Comparison of ENCODE assay signal across 8 cellular contexts in genomic region chr6:24666097-24666615, GRCh38. TPM values are rescaled to one million over a fixed set of nuclear protein-coding genes. Genes with fewer than 3 reads are reported as not detected.
DNase-seq lines count a peak whose midpoint lies in the region; ATAC-seq and TF ChIP-seq lines count a peak whose summit lies in the region.

No MANE protein-coding gene starts in this region.

- intact Hi-C loops in right cardiac atrium (cut with DNase I) = loop anchor here in 1 of 4 donors (10.0 kb wide), 1 partner anchor 81 kb away; no protein-coding TSS in a partner anchor

- H3K9me3 ChIP-seq in adipocyte (ENCODE audit: control insufficient read depth, low read length) = peaks cover 8% of the 10 kb centered on the region
- no peaks in the 10 kb centered on the region for H3K9me3 ChIP-seq in right cardiac atrium (ENCODE audit: control insufficient read depth, low read length)

- ATAC-seq in HG02642 (IDR thresholded peaks at IDR 0.05; ENCODE audit: poor library complexity, unreplicated experiment) = peak; percentile 41
- ATAC-seq in right cardiac atrium = peak; percentile 34 to 49

- WGBS in right cardiac atrium = under 1% methylated on average over 26 of the region's 26 CpGs

- peaks cover 33% of the 10 kb centered on the region for H3K36me3 ChIP-seq in adipocyte (ENCODE audit: control insufficient read depth, insufficient read depth, low read length, severe bottlenecking)

- H3K9ac ChIP-seq in adipocyte (ENCODE audit: low read length) = peak overlapping the region; percentile 98

- H3K27ac ChIP-seq in right cardiac atrium (ENCODE audit: low read length) = peak overlapping the region; percentile 89

- H3K4me1 ChIP-seq in adipocyte (ENCODE audit: control insufficient read depth, insufficient read depth, low read length) (peaks cover 19% of the 10 kb centered on the region), right cardiac atrium (ENCODE audit: control insufficient read depth, insufficient read depth, low read length) (peaks cover 6% of the 10 kb centered on the region)

- H3K27me3 ChIP-seq in adipocyte (replicated peaks; ENCODE audit: control insufficient read depth, insufficient read depth, low read length) (no peaks in the 10 kb centered on the region), right cardiac atrium (ENCODE audit: control insufficient read depth, insufficient read depth) (no peaks in the 10 kb centered on the region)

- H3K4me3 ChIP-seq in adipocyte (ENCODE audit: low read length) (peak overlapping the region; percentile 100), right cardiac atrium (ENCODE audit: low read length) (peak overlapping the region; percentile 79), retinal pigment epithelial cell (ENCODE audit: low read length) (peak overlapping the region; percentile 99)

- DNase-seq in NCI-H748 (lab: John Stamatoyannopoulos, UW; ENCODE audit: unreplicated experiment) (peak; percentile 78), NCI-H748 treated with DMSO at 0.1 percent for 48 hours (lab: John Stamatoyannopoulos, UW) (no peak), NCI-H510A (lab: John Stamatoyannopoulos, UW) (peak; percentile 45), adipocyte (ENCODE audit: low read depth) (peak; percentile 59), right cardiac atrium (peak; percentile 41 to 70 (median 69)), retinal pigment epithelial cell (ENCODE audit: low read depth) (no peak), SKM-1 (lab: John Stamatoyannopoulos, UW; ENCODE audit: unreplicated experiment) (no peak)

- no peak for TF ChIP-seq CTCF in retinal pigment epithelial cell (conservative IDR thresholded peaks at IDR 0.05; ENCODE audit: low read depth, low read length)

RNA-seq across cellular contexts. Expression of gene TDP2, which starts 0.5 kb away (rescaled TPM):
- 10 to 100 TPM; 42.4 to 45.4 (median 44.2) TPM for total RNA-seq in right cardiac atrium
- 30.2 TPM for polyA plus RNA-seq in right cardiac atrium

RNA-seq across cellular contexts. Expression of gene ACOT13, which starts 0.7 kb away (rescaled TPM):
- 10 to 100 TPM; 63.7 to 92.1 (median 77.6) TPM for total RNA-seq in right cardiac atrium
- polyA plus RNA-seq in right cardiac atrium = 87.4 TPM

RNA-seq across cellular contexts. Expression of gene KIAA0319, which starts 20.2 kb away (rescaled TPM):
- under 1 TPM; 0.06 to 0.20 (median 0.10) TPM for total RNA-seq in right cardiac atrium
- not detected for polyA plus RNA-seq in right cardiac atrium

RNA-seq across cellular contexts. Expression of gene C6orf62, which starts 52.8 kb away (rescaled TPM):
- 10 to 100 TPM; 52.2 to 66.5 (median 56.4) TPM for total RNA-seq in right cardiac atrium
- 31.9 TPM for polyA plus RNA-seq in right cardiac atrium

Comparison
In these comparisons a context has a peak if more than half of its experiments do, and no peak if none do; other contexts are left out.
1. DNase-seq: peak in NCI-H748 (single experiment), NCI-H510A (single experiment), adipocyte (single experiment) and right cardiac atrium (3 of 3); none in NCI-H748 treated with DMSO at 0.1 percent for 48 hours (single experiment), retinal pigment epithelial cell (single experiment) and SKM-1 (single experiment).
2. Peak in every context shown above with its lines, with median percentiles within 50 percentile points of each other: H3K4me3 ChIP-seq.